Comparison of ENCODE assay signal across 8 cellular contexts in genomic region chr3:196432137-196432879, GRCh38. TPM values are rescaled to one million over a fixed set of nuclear protein-coding genes. Genes with fewer than 3 reads are reported as not detected.
DNase-seq lines count a peak whose midpoint lies in the region; ATAC-seq and TF ChIP-seq lines count a peak whose summit lies in the region.

A gene with protein sequence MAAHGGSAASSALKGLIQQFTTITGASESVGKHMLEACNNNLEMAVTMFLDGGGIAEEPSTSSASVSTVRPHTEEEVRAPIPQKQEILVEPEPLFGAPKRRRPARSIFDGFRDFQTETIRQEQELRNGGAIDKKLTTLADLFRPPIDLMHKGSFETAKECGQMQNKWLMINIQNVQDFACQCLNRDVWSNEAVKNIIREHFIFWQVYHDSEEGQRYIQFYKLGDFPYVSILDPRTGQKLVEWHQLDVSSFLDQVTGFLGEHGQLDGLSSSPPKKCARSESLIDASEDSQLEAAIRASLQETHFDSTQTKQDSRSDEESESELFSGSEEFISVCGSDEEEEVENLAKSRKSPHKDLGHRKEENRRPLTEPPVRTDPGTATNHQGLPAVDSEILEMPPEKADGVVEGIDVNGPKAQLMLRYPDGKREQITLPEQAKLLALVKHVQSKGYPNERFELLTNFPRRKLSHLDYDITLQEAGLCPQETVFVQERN (minus strand): TSS chr3:196432427. CDS start chr3:196432399, 28 bp downstream.

- H3K27me3 Mint-ChIP-seq in activated B cell treated with CpG ODN at 0.5 μM for 24 hours: no peaks in the 10 kb centered on the region

- H3K27ac ChIP-seq in caudate nucleus (ENCODE audit: low read depth, low read length) (peak within 1 kb of the TSS; percentile 95), smooth muscle cell (ENCODE audit: low read depth) (peak within 1 kb of the TSS; percentile 88)

- in situ Hi-C loops in GM18951 (cut with MboI; ENCODE audit: low sequenced_read_pairs, unreplicated experiment): no loop called here

- peaks cover 43% of the 10 kb centered on the region for H4K20me1 ChIP-seq in smooth muscle cell (ENCODE audit: low read depth)

- H3K36me3 ChIP-seq in smooth muscle cell (ENCODE audit: low read depth): no peaks in the 10 kb centered on the region

- H3K9me3 Mint-ChIP-seq in activated B cell treated with CpG ODN at 0.5 μM for 24 hours: no peaks in the 10 kb centered on the region

- peaks cover 7% of the 10 kb centered on the region for H3K4me1 ChIP-seq in smooth muscle cell (ENCODE audit: low read depth)

- peak within 1 kb of the TSS; percentile 97 for H3K4me2 ChIP-seq in smooth muscle cell

- ATAC-seq in HG03175 (IDR thresholded peaks at IDR 0.05; ENCODE audit: unreplicated experiment) (peak; percentile 85), activated B cell treated with CpG ODN at 0.5 μM for 24 hours (ENCODE audit: low read depth) (peak; percentile 81)

- peak within 1 kb of the TSS; percentile 89 for H3K9ac ChIP-seq in smooth muscle cell (ENCODE audit: low read depth)

- H3K4me3 Mint-ChIP-seq in activated B cell treated with CpG ODN at 0.5 μM for 24 hours: peak within 1 kb of the TSS; percentile 96

- TF ChIP-seq POLR2A in GM18951 (IDR thresholded peaks at IDR 0.05; ENCODE audit: extremely low read depth, insufficient read depth, insufficient read length): peak; percentile 88

- DNase-seq in AG08395 (ENCODE audit: low spot score) (peak; percentile 100), NCI-H345 (lab: John Stamatoyannopoulos, UW) (peak; percentile 96), activated B cell treated with CpG ODN at 0.5 μM for 24 hours (peak; percentile 92), caudate nucleus (lab: John Stamatoyannopoulos, UW) (peak in 60 of 61 donors; percentile 45 to 99 (median 93)), iPS-NIHi7 (ENCODE audit: extremely low spot score) (peak; percentile 100), smooth muscle cell (lab: John Stamatoyannopoulos, UW; ENCODE audit: unreplicated experiment) (peak; percentile 96)

- H3K36me3 Mint-ChIP-seq in activated B cell treated with CpG ODN at 0.5 μM for 24 hours (ENCODE audit: low read depth): peaks cover 19% of the 10 kb centered on the region

- CTCF ChIA-PET in activated B cell treated with CpG ODN at 0.5 μM for 24 hours (lab: Charles Lee): interaction anchor here (0.9 kb wide), 1 partner anchor 8 kb away, joined by 3 read pairs; no protein-coding TSS in a partner anchor

- no peak for TF ChIP-seq CTCF in activated B cell treated with CpG ODN at 0.5 μM for 24 hours (IDR thresholded peaks at IDR 0.05)
- TF ChIP-seq CTCF in smooth muscle cell (IDR thresholded peaks at IDR 0.05; ENCODE audit: borderline replicate concordance, insufficient read depth, poor library complexity, severe bottlenecking): no peak

- peaks cover 22% of the 10 kb centered on the region for H3K4me1 Mint-ChIP-seq in activated B cell treated with CpG ODN at 0.5 μM for 24 hours

- H3K27me3 ChIP-seq in smooth muscle cell (ENCODE audit: low read depth): no peaks in the 10 kb centered on the region

- peaks cover 13% of the 10 kb centered on the region for H3F3A ChIP-seq in smooth muscle cell (ENCODE audit: low read depth)

- under 1% methylated on average over 51 of the region's 67 CpGs for WGBS in smooth muscle cell (ENCODE audit: low lambda C conversion rate)

- no peaks in the 10 kb centered on the region for H3K9me3 ChIP-seq in smooth muscle cell (replicated peaks; ENCODE audit: low read depth)

- peak within 1 kb of the TSS; percentile 89 for H2AFZ ChIP-seq in smooth muscle cell (ENCODE audit: low read depth)

- POLR2A ChIA-PET in activated B cell treated with CpG ODN at 0.5 μM for 24 hours (lab: Charles Lee): interaction anchor here (0.5 to 1.9 kb wide), 11 partner anchors 29 to 1122 kb away, joined by 3 to 10 read pairs (median 4); partner anchors contain the start of genes DYNLT2B, NCBP2 and RNF168

- peak within 1 kb of the TSS; percentile 98 for H3K4me3 ChIP-seq in smooth muscle cell

- peaks cover 48% of the 10 kb centered on the region for H3K79me2 ChIP-seq in smooth muscle cell (ENCODE audit: low read depth)

- H3K27ac Mint-ChIP-seq in activated B cell treated with CpG ODN at 0.5 μM for 24 hours: peak within 1 kb of the TSS; percentile 80

- intact Hi-C loops in activated B cell treated with CpG ODN at 0.5 μM for 24 hours (cut with micrococcal nuclease): loop anchor here (1.0 to 5.0 kb wide), 8 partner anchors 9 to 525 kb away; partner anchors contain the start of genes DYNLT2B, FBXO45, NCBP2 and PCYT1A

RNA-seq across cellular contexts. Expression of the gene that starts here (rescaled TPM):
- total RNA-seq in activated B cell treated with CpG ODN at 0.5 μM for 24 hours: 60.8 and 66.5 TPM in 2 replicates
- 26.5 and 32.2 TPM in 2 replicates for total RNA-seq in smooth muscle cell
- 26.7 and 27.7 TPM in 2 replicates for polyA plus RNA-seq in smooth muscle cell

Comparison
In these comparisons a context has a peak if more than half of its experiments do, and no peak if none do; other contexts are left out.
1. Peak in every context shown above with its lines: DNase-seq, ATAC-seq, H3K4me3 ChIP-seq and H3K27ac ChIP-seq.